ENCODE assay signal across 16 cellular contexts in genomic region chr3:30135190-30135589, GRCh38.
DNase-seq lines count a peak whose midpoint lies in the region; ATAC-seq, FAIRE-seq and TF ChIP-seq lines count a peak whose summit lies in the region.
"Had no signal": no experiment of that assay in that cellular context is flagged by ENCODE, and none has a peak within 500 bp of the region (broad histone marks: within the 10 kb centered on the region; RNA-seq: fewer than 3 reads in every experiment).

No MANE protein-coding gene starts in this region.

- no peak overlapping the region for H2BK120ac ChIP-seq in H1 (replicated peaks; ENCODE audit: low read depth, low read length)

- intact Hi-C loops in sigmoid colon (cut with DNase I), result no loop called here

- no peaks in the 10 kb centered on the region for H3K79me1 ChIP-seq in H1 (ENCODE audit: low read depth, low read length)

- H3K27ac ChIP-seq in C4-2B (no peak overlapping the region), H1 (ENCODE audit: low read depth, low read length) (no peak overlapping the region), sigmoid colon (no peak overlapping the region)
- H3K27ac ChIP-seq: ovary had no signal

- H2BK20ac ChIP-seq in H1 (ENCODE audit: low read length), result no peak overlapping the region

- H2AK5ac ChIP-seq in H1 (ENCODE audit: low read depth, low read length), result no peak overlapping the region

- TF ChIP-seq EP300 in H1 (IDR thresholded peaks at IDR 0.05; ENCODE audit: borderline replicate concordance in 1 of 2, low read depth in 2 of 2, low read length in 2 of 2), result no peak
- no peak for TF ChIP-seq EP300 in sigmoid colon (IDR thresholded peaks at IDR 0.05)

- no peak overlapping the region for H3K4ac ChIP-seq in H1 (replicated peaks; ENCODE audit: insufficient read length, low read depth, low read length)

- no peak overlapping the region for H2AFZ ChIP-seq in H1 (ENCODE audit: low read length)

- no peak overlapping the region for H3K27ac Mint-ChIP-seq in endothelial cell (ENCODE audit: unreplicated experiment)
- H3K27ac Mint-ChIP-seq: activated B cell treated with CpG ODN at 0.5 μM for 24 hours; activated CD8-positive, alpha-beta memory T cell treated with anti-CD3 and anti-CD28 coated beads, Interleukin-2, amount 10 ng/mL, durations not matched to agents 7 days and 5 days had no signal

- TF ChIP-seq RAD21 in H1 (IDR thresholded peaks at IDR 0.05 in 1 of 2, conservative IDR thresholded peaks at IDR 0.05 in 1 of 2; ENCODE audit: low read depth in 2 of 2, low read length in 2 of 2), result peak; percentile 62 to 64

- no peak overlapping the region for H3K18ac ChIP-seq in H1 (ENCODE audit: extremely low read depth, low read length)

- no peak overlapping the region for H4K5ac ChIP-seq in H1 (ENCODE audit: insufficient read length, low read depth, low read length)

- no peaks in the 10 kb centered on the region for H3K23me2 ChIP-seq in H1 (ENCODE audit: low read depth, low read length)

- TF ChIP-seq POLR2A in H1 (IDR thresholded peaks at IDR 0.05; ENCODE audit: control extremely low read depth in 1 of 2, low read depth in 2 of 2, low read length in 2 of 2) (no peak), sigmoid colon (IDR thresholded peaks at IDR 0.05) (no peak)

- H3K79me2 ChIP-seq in H1 (ENCODE audit: control insufficient read depth in 1 of 2, insufficient read depth in 2 of 2, low read length in 2 of 2), result no peaks in the 10 kb centered on the region

- CTCF ChIA-PET in H1 (lab: Charles Lee; ENCODE audit: partially characterized antibody), result interaction anchor here (0.7 to 2.8 kb wide), 13 partner anchors 8 to 618 kb away, joined by 3 to 20 read pairs (median 4); no protein-coding TSS in a partner anchor

- H3K9me3 Mint-ChIP-seq in endothelial cell (ENCODE audit: unreplicated experiment), result peaks cover 4% of the 10 kb centered on the region

- peak; percentile 34 for TF ChIP-seq CTCF in C4-2B (conservative IDR thresholded peaks at IDR 0.05)
- peak; percentile 58 for TF ChIP-seq CTCF in LNCaP clone FGC (IDR thresholded peaks at IDR 0.05; ENCODE audit: control insufficient read depth, extremely low read depth, insufficient read depth)
- peak in 2 of 3 experiments; percentile 20 to 34; a peak in 2 of 4 replicates for TF ChIP-seq CTCF in H1 (IDR thresholded peaks at IDR 0.05; ENCODE audit: control extremely low read depth in 1 of 3, insufficient read depth in 1 of 3, low read depth in 1 of 3, low read length in 3 of 3)
- no peak for TF ChIP-seq CTCF in endothelial cell (IDR thresholded peaks at IDR 0.05; ENCODE audit: unreplicated experiment)
- no peak for TF ChIP-seq CTCF in sigmoid colon (IDR thresholded peaks at IDR 0.05)

- H3K36me3 ChIP-seq in H1 (ENCODE audit: control insufficient read depth in 2 of 4, insufficient read depth in 4 of 4, low read length in 3 of 4), result no peaks in the 10 kb centered on the region
- no peaks in the 10 kb centered on the region for H3K36me3 ChIP-seq in sigmoid colon
- H3K36me3 ChIP-seq: ovary had no signal

- H3K4me3 ChIP-seq in LNCaP clone FGC (ENCODE audit: low read depth, low read length), result no peak overlapping the region
- no peak overlapping the region for H3K4me3 ChIP-seq in H1 (ENCODE audit: extremely low read depth in 1 of 4, insufficient read depth in 2 of 4, low read depth in 3 of 4, low read length in 4 of 4)
- no peak overlapping the region for H3K4me3 ChIP-seq in sigmoid colon
- H3K4me3 ChIP-seq: ovary, smooth muscle cell had no signal

- no peaks in the 10 kb centered on the region for H3K36me3 Mint-ChIP-seq in endothelial cell (ENCODE audit: low read depth, unreplicated experiment)
- H3K36me3 Mint-ChIP-seq: activated CD8-positive, alpha-beta memory T cell treated with anti-CD3 and anti-CD28 coated beads, Interleukin-2, amount 10 ng/mL, durations not matched to agents 7 days and 5 days had no signal

- H3K23ac ChIP-seq in H1 (ENCODE audit: insufficient read length), result no peak overlapping the region

- H2BK12ac ChIP-seq in H1 (ENCODE audit: low read depth, low read length), result no peak overlapping the region

- no peak overlapping the region for H4K8ac ChIP-seq in H1 (ENCODE audit: extremely low read depth, insufficient read depth, low read length)

- no peak overlapping the region for H3K9ac ChIP-seq in H1 (replicated peaks in 1 of 4; ENCODE audit: extremely low read depth in 1 of 4, low read depth in 3 of 4, low read length in 3 of 4)

- H4K91ac ChIP-seq in H1 (replicated peaks; ENCODE audit: insufficient read length, low read length), result no peak overlapping the region

- no peaks in the 10 kb centered on the region for H3K27me3 Mint-ChIP-seq in endothelial cell (ENCODE audit: unreplicated experiment)
- H3K27me3 Mint-ChIP-seq: activated B cell treated with CpG ODN at 0.5 μM for 24 hours; activated CD8-positive, alpha-beta memory T cell treated with anti-CD3 and anti-CD28 coated beads, Interleukin-2, amount 10 ng/mL, durations not matched to agents 7 days and 5 days had no signal

- FAIRE-seq in H1 (lab: Jason Lieb, UNC), result peak; percentile 58

- H3K4me2 ChIP-seq in H1 (ENCODE audit: insufficient read depth in 1 of 2, low read depth in 2 of 2, low read length in 2 of 2), result no peak overlapping the region
- H3K4me2 ChIP-seq: smooth muscle cell had no signal

- no peaks in the 10 kb centered on the region for H3K4me1 ChIP-seq in H1 (replicated peaks in 1 of 4; ENCODE audit: control insufficient read depth in 3 of 4, insufficient read depth in 4 of 4, low read length in 3 of 4)
- H3K4me1 ChIP-seq in sigmoid colon, result no peaks in the 10 kb centered on the region

- no peak overlapping the region for H3K56ac ChIP-seq in H1 (replicated peaks; ENCODE audit: insufficient read length, low read depth, low read length)

- POLR2A ChIA-PET in H1 (lab: Charles Lee; ENCODE audit: partially characterized antibody), result no interaction called here

- no peaks in the 10 kb centered on the region for H3K4me1 Mint-ChIP-seq in endothelial cell (ENCODE audit: unreplicated experiment)
- H3K4me1 Mint-ChIP-seq: activated B cell treated with CpG ODN at 0.5 μM for 24 hours; activated CD8-positive, alpha-beta memory T cell treated with anti-CD3 and anti-CD28 coated beads, Interleukin-2, amount 10 ng/mL, durations not matched to agents 7 days and 5 days had no signal

- H3K9me3 ChIP-seq in H1 (ENCODE audit: insufficient read depth in 2 of 2, low read depth in 1 of 2, low read length in 1 of 2), result no peaks in the 10 kb centered on the region
- peaks cover 0 to 2% (median under 1%) of the 10 kb centered on the region in 4 donors for H3K9me3 ChIP-seq in sigmoid colon
- H3K9me3 ChIP-seq: ovary had no signal

- ATAC-seq in left lobe of liver (peak; percentile 55), HG02763 (IDR thresholded peaks at IDR 0.05; ENCODE audit: unreplicated experiment) (no peak)
- ATAC-seq: activated CD8-positive, alpha-beta memory T cell treated with anti-CD3 and anti-CD28 coated beads, Interleukin-2, amount 10 ng/mL, durations not matched to agents 7 days and 5 days had no signal

- H3K4me3 Mint-ChIP-seq in endothelial cell (ENCODE audit: unreplicated experiment), result no peak overlapping the region
- H3K4me3 Mint-ChIP-seq: activated B cell treated with CpG ODN at 0.5 μM for 24 hours; activated CD8-positive, alpha-beta memory T cell treated with anti-CD3 and anti-CD28 coated beads, Interleukin-2, amount 10 ng/mL, durations not matched to agents 7 days and 5 days had no signal

- DNase-seq in LNCaP clone FGC (ENCODE audit: low read depth) (no peak), H1 (ENCODE audit: low read depth in 1 of 2, low spot score in 2 of 2) (no peak), left lobe of liver (ENCODE audit: low spot score) (no peak), endothelial cell (ENCODE audit: low spot score) (no peak), sigmoid colon (no peak)
- DNase-seq in effector CD4-positive, alpha-beta T cell, result no peak
- DNase-seq: activated B cell treated with CpG ODN at 0.5 μM for 24 hours; activated CD8-positive, alpha-beta memory T cell treated with anti-CD3 and anti-CD28 coated beads, Interleukin-2, amount 10 ng/mL, durations not matched to agents 7 days and 5 days; HCEC 1CT; islet precursor cell; NCI-H1105 treated with DMSO at 0.1 percent for 48 hours; ovary; stimulated activated naive CD4-positive, alpha-beta T cell had no signal

- H3K14ac ChIP-seq in H1 (ENCODE audit: insufficient read length), result no peak overlapping the region

- H4K20me1 ChIP-seq in H1 (replicated peaks in 1 of 2; ENCODE audit: control insufficient read depth in 1 of 2, insufficient read depth in 2 of 2, low read length in 2 of 2), result no peaks in the 10 kb centered on the region

- H2BK5ac ChIP-seq in H1 (ENCODE audit: low read depth, low read length), result no peak overlapping the region

- 89% methylated on average over 4 of the region's 4 CpGs; no CpG with 5 or more reads in 1 of the 2 experiments for WGBS in H1 (ENCODE audit: extremely low coverage in 1 of 2, insufficient coverage in 1 of 2, insufficient read length in 1 of 2, insufficient replicate concordance in 2 of 2, low coverage in 1 of 2, low lambda C conversion rate in 2 of 2, missing lambda C conversion rate in 1 of 2), 2 experiments
- WGBS in sigmoid colon, 2 donors, result 72 to 82% methylated on average over 4 of the region's 4 CpGs

- H3K27me3 ChIP-seq in H1 (replicated peaks in 1 of 4; ENCODE audit: control insufficient read depth in 3 of 4, extremely low read depth in 1 of 4, insufficient read depth in 3 of 4, low read length in 3 of 4) (no peaks in the 10 kb centered on the region), sigmoid colon (no peaks in the 10 kb centered on the region)
- H3K27me3 ChIP-seq: ovary had no signal

- H2BK15ac ChIP-seq in H1 (ENCODE audit: low read length), result no peak overlapping the region

TF ChIP-seq in H1, 55 proteins besides CTCF, POLR2A, EP300 and RAD21 (continues in another document):
- TF ChIP-seq ZNF274 (IDR thresholded peaks at IDR 0.05; ENCODE audit: borderline replicate concordance, extremely low read depth, low read length) (no peak), TAF1 (IDR thresholded peaks at IDR 0.05; ENCODE audit: low read depth, low read length) (no peak), RFX5 (IDR thresholded peaks at IDR 0.05; ENCODE audit: borderline replicate concordance, low read depth, low read length) (no peak), SUZ12 (IDR thresholded peaks at IDR 0.05; ENCODE audit: low read length) (no peak), SP4 (IDR thresholded peaks at IDR 0.05; ENCODE audit: low read length) (no peak), RNF2 (IDR thresholded peaks at IDR 0.05; ENCODE audit: borderline replicate concordance, low read depth, low read length, missing control alignments, poor library complexity, severe bottlenecking) (no peak), JUN (IDR thresholded peaks at IDR 0.05; ENCODE audit: low read depth, low read length) (no peak), SP1 (IDR thresholded peaks at IDR 0.05; ENCODE audit: low read depth, low read length) (no peak), GABPA (IDR thresholded peaks at IDR 0.05; ENCODE audit: borderline replicate concordance, insufficient read depth, low read length) (no peak), CREB1 (IDR thresholded peaks at IDR 0.05) (no peak), KDM4A (IDR thresholded peaks at IDR 0.05; ENCODE audit: low read depth, low read length, severe bottlenecking) (no peak)

Comparison
In these comparisons a context has a peak if more than half of its experiments do, and no peak if none do; other contexts are left out.
1. CTCF ChIP-seq: peak in C4-2B (single experiment), LNCaP clone FGC (single experiment) and H1 (2 of 3); none in endothelial cell (single experiment) and sigmoid colon (0 of 4).